ENCODE assay signal across 12 cellular contexts in the genomic region with DNA sequence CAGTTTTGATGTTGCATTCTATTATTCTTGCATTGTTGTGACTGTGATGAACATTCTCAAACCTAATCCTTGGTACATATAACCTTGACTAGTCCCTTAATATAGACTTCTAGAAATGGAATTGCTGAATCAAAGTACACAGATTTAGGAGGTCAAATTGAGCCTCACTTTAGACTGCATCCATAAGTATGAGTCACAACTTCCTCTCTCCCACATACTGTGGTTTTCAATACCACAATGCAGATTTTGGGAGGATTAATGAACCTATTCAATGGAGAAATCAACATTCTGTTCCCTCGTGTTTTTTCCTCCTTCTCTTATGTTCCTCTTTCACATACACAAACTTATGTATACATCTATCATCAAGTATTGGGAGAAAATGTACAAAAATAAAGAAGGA.
DNase-seq lines count a peak whose midpoint lies in the region; ATAC-seq and TF ChIP-seq lines count a peak whose summit lies in the region.
"Had no signal": no experiment of that assay in that cellular context is flagged by ENCODE, and none has a peak within 500 bp of the region (broad histone marks: within the 10 kb centered on the region; RNA-seq: fewer than 3 reads in every experiment).

No MANE protein-coding gene starts in this region.

- DNase-seq in A172 (ENCODE audit: low spot score) = peak; percentile 72
- peak; percentile 67 for DNase-seq in HFF-Myc (ENCODE audit: extremely low read depth, low read depth)
- DNase-seq in SK-MEL-5 (ENCODE audit: low read depth, low spot score) = peak; percentile 39
- peak; percentile 84 for DNase-seq in fibroblast of the aortic adventitia (ENCODE audit: low read depth)
- DNase-seq in GM10248 (ENCODE audit: extremely low spot score) = no peak
- DNase-seq in natural killer cell treated with Interleukin-12 subunit alpha and Interleukin-12 subunit beta and Interleukin-15 and Interleukin-18, amount 100 ng/mL, for 72 hours (ENCODE audit: low spot score) = no peak
- DNase-seq in activated CD8-positive, alpha-beta memory T cell treated with anti-CD3 and anti-CD28 coated beads, Interleukin-2, amount 50 U/mL, for 48 hours = no peak
- no peak for DNase-seq in dorsolateral prefrontal cortex
- DNase-seq: naive thymus-derived CD8-positive, alpha-beta T cell; NCI-H1930 had no signal

- ATAC-seq in natural killer cell treated with Interleukin-12 subunit alpha and Interleukin-12 subunit beta and Interleukin-15 and Interleukin-18, amount 100 ng/mL, for 72 hours = no peak
- ATAC-seq: naive thymus-derived CD8-positive, alpha-beta T cell; sciatic nerve had no signal

- POLR2A ChIA-PET in GM10248 (lab: Yijun Ruan, JAX) = no interaction called here

- in situ Hi-C loops in SK-MEL-5 (cut with HindIII; ENCODE audit: low pct_unique_long_range_greater_than_20kb, low sequenced_read_pairs) = no loop called here

- no peaks in the 10 kb centered on the region for H3K27me3 Mint-ChIP-seq in natural killer cell treated with Interleukin-12 subunit alpha and Interleukin-12 subunit beta and Interleukin-15 and Interleukin-18, amount 100 ng/mL, for 72 hours
- H3K27me3 Mint-ChIP-seq: type B pancreatic cell had no signal

- H3K36me3 Mint-ChIP-seq in natural killer cell treated with Interleukin-12 subunit alpha and Interleukin-12 subunit beta and Interleukin-15 and Interleukin-18, amount 100 ng/mL, for 72 hours = no peaks in the 10 kb centered on the region
- H3K36me3 Mint-ChIP-seq: naive thymus-derived CD8-positive, alpha-beta T cell; type B pancreatic cell had no signal

- peaks cover 3% of the 10 kb centered on the region for H3K9me3 Mint-ChIP-seq in natural killer cell treated with Interleukin-12 subunit alpha and Interleukin-12 subunit beta and Interleukin-15 and Interleukin-18, amount 100 ng/mL, for 72 hours
- H3K9me3 Mint-ChIP-seq: naive thymus-derived CD8-positive, alpha-beta T cell; type B pancreatic cell had no signal

- no peaks in the 10 kb centered on the region for H3K27me3 ChIP-seq in dorsolateral prefrontal cortex

- H3K4me3 ChIP-seq in HFF-Myc (replicated peaks; ENCODE audit: low read depth, low read length) = no peak overlapping the region
- no peak overlapping the region for H3K4me3 ChIP-seq in fibroblast of the aortic adventitia (ENCODE audit: low read depth, low read length)
- H3K4me3 ChIP-seq in dorsolateral prefrontal cortex = no peak overlapping the region

- no peak overlapping the region for H3K4me3 Mint-ChIP-seq in natural killer cell treated with Interleukin-12 subunit alpha and Interleukin-12 subunit beta and Interleukin-15 and Interleukin-18, amount 100 ng/mL, for 72 hours
- H3K4me3 Mint-ChIP-seq: naive thymus-derived CD8-positive, alpha-beta T cell; type B pancreatic cell had no signal

- no peaks in the 10 kb centered on the region for H3K4me1 Mint-ChIP-seq in natural killer cell treated with Interleukin-12 subunit alpha and Interleukin-12 subunit beta and Interleukin-15 and Interleukin-18, amount 100 ng/mL, for 72 hours (ENCODE audit: low read depth in 2 of 2)
- H3K4me1 Mint-ChIP-seq: naive thymus-derived CD8-positive, alpha-beta T cell had no signal

- TF ChIP-seq CTCF in HFF-Myc (IDR thresholded peaks at IDR 0.05; ENCODE audit: low read depth, low read length, missing control alignments) (no peak), fibroblast of the aortic adventitia (IDR thresholded peaks at IDR 0.05; ENCODE audit: insufficient read depth, low read length) (no peak), GM10248 (IDR thresholded peaks at IDR 0.05; ENCODE audit: control extremely low read depth, extremely low read depth, low read depth, missing control alignments) (no peak), dorsolateral prefrontal cortex (IDR thresholded peaks at IDR 0.05 in 54 of 56, conservative IDR thresholded peaks at IDR 0.05 in 2 of 56; ENCODE audit: low read depth in 1 of 56, partially characterized antibody in 56 of 56) (no peak)

- intact Hi-C loops in dorsolateral prefrontal cortex (cut with DNase I) = no loop called here

- no peak overlapping the region for H3K27ac Mint-ChIP-seq in natural killer cell treated with Interleukin-12 subunit alpha and Interleukin-12 subunit beta and Interleukin-15 and Interleukin-18, amount 100 ng/mL, for 72 hours
- H3K27ac Mint-ChIP-seq: naive thymus-derived CD8-positive, alpha-beta T cell; type B pancreatic cell had no signal

- no peak overlapping the region for H3K27ac ChIP-seq in dorsolateral prefrontal cortex

- CTCF ChIA-PET in GM10248 (lab: Yijun Ruan, JAX) = no interaction called here

Comparison
In these comparisons a context has a peak if more than half of its experiments do, and no peak if none do; other contexts are left out.
1. DNase-seq: peak in A172 (single experiment), HFF-Myc (single experiment), SK-MEL-5 (single experiment) and fibroblast of the aortic adventitia (single experiment); none in GM10248 (single experiment), natural killer cell treated with Interleukin-12 subunit alpha and Interleukin-12 subunit beta and Interleukin-15 and Interleukin-18, amount 100 ng/mL, for 72 hours (single experiment), activated CD8-positive, alpha-beta memory T cell treated with anti-CD3 and anti-CD28 coated beads, Interleukin-2, amount 50 U/mL, for 48 hours (single experiment) and dorsolateral prefrontal cortex (0 of 10).